27 cellular contexts compared by ENCODE assay signal in genomic region chr6:62904687-62905086, GRCh38.
"Had no signal": no experiment of that assay in that cellular context is flagged by ENCODE, and none has a peak within 500 bp of the region (broad histone marks: within the 10 kb centered on the region; RNA-seq: fewer than 3 reads in every experiment).

No MANE protein-coding gene starts in this region.

- H3K36me3 Mint-ChIP-seq: activated CD4-positive, alpha-beta memory T cell treated with anti-CD3 and anti-CD28 coated beads for 36 hours; activated naive CD8-positive, alpha-beta T cell treated with anti-CD3 and anti-CD28 coated beads, Interleukin-2, amount 10 ng/mL, durations not matched to agents 7 days and 5 days; brain had no signal

- ATAC-seq: activated CD4-positive, CD25-positive, alpha-beta regulatory T cell treated with anti-CD3 and anti-CD28 coated beads, Interleukin-2, amount 50 U/mL, for 24 hours; left lung; mucosa of descending colon; right lobe of liver had no signal

- H3K4me3 Mint-ChIP-seq: activated CD4-positive, alpha-beta memory T cell treated with anti-CD3 and anti-CD28 coated beads for 36 hours; activated naive CD4-positive, alpha-beta T cell treated with anti-CD3 and anti-CD28 coated beads for 36 hours; activated naive CD8-positive, alpha-beta T cell treated with anti-CD3 and anti-CD28 coated beads, Interleukin-2, amount 10 ng/mL, durations not matched to agents 7 days and 5 days; activated T-helper 1 cell treated with anti-CD3 and anti-CD28 coated beads, Interleukin-12 subunit alpha, Interleukin-12 subunit beta, Interleukin-2, Interleukin-4 antibody, amounts not matched to agents 30 ng/mL and 10 ng/mL and 1 ng/mL, durations not matched to agents 14 hours and 24 hours and 36 hours; brain; nephron had no signal

- H3K4me1 Mint-ChIP-seq: activated naive CD8-positive, alpha-beta T cell treated with anti-CD3 and anti-CD28 coated beads, Interleukin-2, amount 10 ng/mL, durations not matched to agents 7 days and 5 days; brain; nephron had no signal

- H3K27ac ChIP-seq: ascending aorta, cardiac muscle cell, colonic mucosa, left lung, neutrophil, right lobe of liver, testis, transverse colon, VCaP had no signal

- H3K27ac Mint-ChIP-seq: activated CD4-positive, alpha-beta memory T cell treated with anti-CD3 and anti-CD28 coated beads for 36 hours; activated naive CD4-positive, alpha-beta T cell treated with anti-CD3 and anti-CD28 coated beads for 36 hours; activated naive CD8-positive, alpha-beta T cell treated with anti-CD3 and anti-CD28 coated beads, Interleukin-2, amount 10 ng/mL, durations not matched to agents 7 days and 5 days; activated T-helper 1 cell treated with anti-CD3 and anti-CD28 coated beads, Interleukin-12 subunit alpha, Interleukin-12 subunit beta, Interleukin-2, Interleukin-4 antibody, amounts not matched to agents 30 ng/mL and 10 ng/mL and 1 ng/mL, durations not matched to agents 14 hours and 24 hours and 36 hours; brain; nephron; progenitor cell of endocrine pancreas had no signal

- H3K9me3 Mint-ChIP-seq: brain, nephron had no signal

- H3K9me3 ChIP-seq: ascending aorta, colonic mucosa, left lung, mucosa of descending colon, neutrophil, right lobe of liver, testis, transverse colon had no signal

- DNase-seq: activated CD4-positive, alpha-beta memory T cell treated with anti-CD3 and anti-CD28 coated beads for 36 hours; activated CD4-positive, alpha-beta T cell treated with anti-CD3 and anti-CD28 coated beads for 48 hours; activated CD8-positive, alpha-beta memory T cell treated with anti-CD3 and anti-CD28 coated beads, Interleukin-2, amount 50 U/mL, for 4 hours; activated effector memory CD4-positive, alpha-beta T cell treated with anti-CD3 and anti-CD28 coated beads, Interleukin-2, amount 50 U/mL, for 16 hours; activated naive CD4-positive, alpha-beta T cell treated with anti-CD3 and anti-CD28 coated beads for 36 hours; activated naive CD8-positive, alpha-beta T cell treated with anti-CD3 and anti-CD28 coated beads, Interleukin-2, amount 10 ng/mL, durations not matched to agents 7 days and 5 days; activated T-cell treated with anti-CD3 and anti-CD28 coated beads, Interleukin-2, amount 50 U/mL, for 1 hour; cerebellar nuclear complex; colonic mucosa; effector CD8-positive, alpha-beta T cell; left lung; mucosa of descending colon; right lobe of liver; stimulated activated CD4-positive, alpha-beta T cell treated with anti-CD3 and anti-CD28 coated beads, Interleukin-2, amount 100 ng/mL, for 48 hours; stimulated activated naive CD4-positive, alpha-beta T cell treated with Interleukin-2 at 50 U/mL for 16 hours; testis; transverse colon had no signal

- H3K27me3 Mint-ChIP-seq: activated CD4-positive, alpha-beta memory T cell treated with anti-CD3 and anti-CD28 coated beads for 36 hours; activated naive CD8-positive, alpha-beta T cell treated with anti-CD3 and anti-CD28 coated beads, Interleukin-2, amount 10 ng/mL, durations not matched to agents 7 days and 5 days; brain; progenitor cell of endocrine pancreas had no signal

- H3K36me3 ChIP-seq: ascending aorta, cardiac muscle cell, colonic mucosa, left lung, neutrophil, right lobe of liver, transverse colon had no signal

- H3K27me3 ChIP-seq: ascending aorta, cardiac muscle cell, colonic mucosa, left lung, neutrophil, right lobe of liver, testis, transverse colon had no signal

- H3K4me3 ChIP-seq: ascending aorta, cardiac muscle cell, colonic mucosa, left lung, lung, mucosa of descending colon, right lobe of liver, testis, transverse colon had no signal

- H3K4me1 ChIP-seq: ascending aorta, colonic mucosa, left lung, right lobe of liver, testis, transverse colon had no signal
